In genomic region chr7:139393621-139394215, GRCh38 we compare ENCODE assay signal across 18 cellular contexts. TPM values are rescaled to one million over a fixed set of nuclear protein-coding genes. Genes with fewer than 3 reads are reported as not detected.
DNase-seq lines count a peak whose midpoint lies in the region; ATAC-seq lines count a peak whose summit lies in the region.
"Had no signal": no experiment of that assay in that cellular context is flagged by ENCODE, and none has a peak within 500 bp of the region (broad histone marks: within the 10 kb centered on the region; RNA-seq: fewer than 3 reads in every experiment).

No MANE protein-coding gene starts in this region.

- H3K9me3 ChIP-seq in CD4-positive, alpha-beta memory T cell (ENCODE audit: control insufficient read depth in 1 of 2, low read length in 2 of 2), result no peaks in the 10 kb centered on the region
- H3K9me3 ChIP-seq: spleen, tibial artery had no signal

- no CpG with 5 or more reads among the region's 1 CpG for whole genome bisulfite sequencing in mesendoderm (ENCODE audit: extremely low coverage, insufficient coverage, low lambda C conversion rate)

- no peak overlapping the region for H2BK120ac ChIP-seq in mesendoderm (ENCODE audit: low read depth, low read length)

- no peak overlapping the region for H3K4me2 ChIP-seq in mesendoderm (ENCODE audit: low read length)
- H3K4me2 ChIP-seq: KMS-11 had no signal

- DNase-seq in CD4-positive, alpha-beta memory T cell, result no peak
- DNase-seq in EL, result peak; percentile 10
- no peak for DNase-seq in activated CD4-positive, alpha-beta memory T cell treated with anti-CD3 and anti-CD28 coated beads for 36 hours
- peak; percentile 23 for DNase-seq in mesendoderm
- DNase-seq in activated gamma-delta T cell treated with Interleukin-2 at 50 U/mL for 16 hours, result no peak
- DNase-seq in SK-N-DZ (ENCODE audit: low spot score), result no peak
- DNase-seq: head of caudate nucleus, NCI-H2171 treated with DMSO at 0.1 percent for 48 hours, NCI-H748 treated with DMSO at 0.1 percent for 48 hours, nephron progenitor cell, spleen, tibial artery had no signal

- CTCF ChIA-PET in CD4-positive, alpha-beta memory T cell (lab: Charles Lee; ENCODE audit: partially characterized antibody), result interaction anchor here (1.2 kb wide), 1 partner anchor 41 kb away, joined by 3 read pairs; no protein-coding TSS in a partner anchor
- CTCF ChIA-PET in activated CD4-positive, alpha-beta memory T cell treated with anti-CD3 and anti-CD28 coated beads for 36 hours (lab: Charles Lee), result interaction anchor here (2.0 kb wide), 1 partner anchor 41 kb away, joined by 10 read pairs; no protein-coding TSS in a partner anchor

- H3K4me3 ChIP-seq in CD4-positive, alpha-beta memory T cell (ENCODE audit: low read length in 2 of 2), result no peak overlapping the region
- H3K4me3 ChIP-seq in mesendoderm (ENCODE audit: low read length), result no peak overlapping the region
- H3K4me3 ChIP-seq: cardiac muscle cell, spleen, tibial artery had no signal

- no peak overlapping the region for H3K9ac ChIP-seq in mesendoderm (ENCODE audit: low read length)
- H3K9ac ChIP-seq: KMS-11 had no signal

- H3K36me3 Mint-ChIP-seq in CD4-positive, alpha-beta memory T cell, result peaks cover 26 to 54% of the 10 kb centered on the region in 2 donors
- H3K36me3 Mint-ChIP-seq in activated CD4-positive, alpha-beta memory T cell treated with anti-CD3 and anti-CD28 coated beads for 36 hours, result peaks cover 45% of the 10 kb centered on the region

- H3K56ac ChIP-seq in mesendoderm (ENCODE audit: low read length), result no peak overlapping the region

- no peak overlapping the region for H2BK15ac ChIP-seq in mesendoderm (replicated peaks; ENCODE audit: low read depth)

- no peak overlapping the region for H3K18ac ChIP-seq in mesendoderm (ENCODE audit: low read length)

- H3K4ac ChIP-seq in mesendoderm (ENCODE audit: low read depth, low read length), result no peak overlapping the region

- H3K23ac ChIP-seq in mesendoderm (ENCODE audit: low read length), result no peak overlapping the region

- no peak overlapping the region for H2AK5ac ChIP-seq in mesendoderm (ENCODE audit: low read length)

- peaks cover 0 to 2% (median 0%) of the 10 kb centered on the region in 8 donors for H3K9me3 Mint-ChIP-seq in CD4-positive, alpha-beta memory T cell
- no peaks in the 10 kb centered on the region for H3K9me3 Mint-ChIP-seq in activated CD4-positive, alpha-beta memory T cell treated with anti-CD3 and anti-CD28 coated beads for 36 hours
- H3K9me3 Mint-ChIP-seq: nephron progenitor cell had no signal

- POLR2A ChIA-PET in CD4-positive, alpha-beta memory T cell (lab: Charles Lee; ENCODE audit: partially characterized antibody), result interaction anchor here (0.6 to 3.5 kb wide), 2 partner anchors 28 to 34 kb away, joined by 3 to 15 read pairs; partner anchors contain the start of gene LUC7L2
- POLR2A ChIA-PET in activated CD4-positive, alpha-beta memory T cell treated with anti-CD3 and anti-CD28 coated beads for 36 hours (lab: Charles Lee), result no interaction called here

- no peak for ATAC-seq in GM21360 (IDR thresholded peaks at IDR 0.05; ENCODE audit: unreplicated experiment)
- ATAC-seq: esophagus mucosa, SK-N-SH treated with all-trans-retinoic acid at 6 μM for 48 hours had no signal

- no peak overlapping the region for H4K8ac ChIP-seq in mesendoderm (ENCODE audit: low read depth, low read length)

- peaks cover 31% of the 10 kb centered on the region for H3K4me1 ChIP-seq in CD4-positive, alpha-beta memory T cell (ENCODE audit: insufficient read depth, low read length)
- H3K4me1 ChIP-seq in mesendoderm (ENCODE audit: control insufficient read depth, low read depth, low read length), result no peaks in the 10 kb centered on the region

- no peaks in the 10 kb centered on the region for H3K27me3 Mint-ChIP-seq in CD4-positive, alpha-beta memory T cell
- no peaks in the 10 kb centered on the region for H3K27me3 Mint-ChIP-seq in activated CD4-positive, alpha-beta memory T cell treated with anti-CD3 and anti-CD28 coated beads for 36 hours
- H3K27me3 Mint-ChIP-seq: B cell had no signal

- no peak overlapping the region for H3K27ac ChIP-seq in CD4-positive, alpha-beta memory T cell (ENCODE audit: low read depth, low read length)
- H3K27ac ChIP-seq in mesendoderm (ENCODE audit: low read depth, low read length), result no peak overlapping the region
- H3K27ac ChIP-seq: cardiac muscle cell, KMS-11, spleen, tibial artery had no signal

- H3K79me2 ChIP-seq in mesendoderm (ENCODE audit: control insufficient read depth, insufficient read depth, low read length), result peaks cover 7% of the 10 kb centered on the region

- H3K27ac Mint-ChIP-seq in CD4-positive, alpha-beta memory T cell, result peak overlapping the region in 6 of 7 donors; percentile 3 to 88 (median 76)
- peak overlapping the region; percentile 38 for H3K27ac Mint-ChIP-seq in activated CD4-positive, alpha-beta memory T cell treated with anti-CD3 and anti-CD28 coated beads for 36 hours
- H3K27ac Mint-ChIP-seq: B cell had no signal

- H3K4me1 Mint-ChIP-seq in CD4-positive, alpha-beta memory T cell, result peaks cover 38 to 58% (median 47%) of the 10 kb centered on the region in 4 donors
- peaks cover 40% of the 10 kb centered on the region for H3K4me1 Mint-ChIP-seq in activated CD4-positive, alpha-beta memory T cell treated with anti-CD3 and anti-CD28 coated beads for 36 hours (ENCODE audit: low read depth)
- H3K4me1 Mint-ChIP-seq: nephron progenitor cell had no signal

- no peak overlapping the region for H4K5ac ChIP-seq in mesendoderm (ENCODE audit: low read length)

- peak overlapping the region in 5 of 8 donors; percentile 3 to 62 (median 52) for H3K4me3 Mint-ChIP-seq in CD4-positive, alpha-beta memory T cell
- H3K4me3 Mint-ChIP-seq in activated CD4-positive, alpha-beta memory T cell treated with anti-CD3 and anti-CD28 coated beads for 36 hours, result no peak overlapping the region
- H3K4me3 Mint-ChIP-seq: B cell, nephron progenitor cell had no signal

- peaks cover 18% of the 10 kb centered on the region for H3K36me3 ChIP-seq in CD4-positive, alpha-beta memory T cell (ENCODE audit: insufficient read depth, low read length)
- no peaks in the 10 kb centered on the region for H3K36me3 ChIP-seq in mesendoderm (ENCODE audit: control insufficient read depth, insufficient read depth, low read length)

- H3K27me3 ChIP-seq in CD4-positive, alpha-beta memory T cell (ENCODE audit: insufficient read depth, low read length), result no peaks in the 10 kb centered on the region
- H3K27me3 ChIP-seq in mesendoderm (ENCODE audit: insufficient read depth, low read length, poor library complexity), result no peaks in the 10 kb centered on the region
- H3K27me3 ChIP-seq: cardiac muscle cell, spleen, tibial artery had no signal

- no peak overlapping the region for H2BK5ac ChIP-seq in mesendoderm (ENCODE audit: low read length)

- intact Hi-C loops in CD4-positive, alpha-beta memory T cell (cut with micrococcal nuclease), result loop anchor here (10.0 kb wide), 1 partner anchor 49 kb away; the partner anchor contains the start of gene FMC1
- intact Hi-C loops in activated CD4-positive, alpha-beta memory T cell treated with anti-CD3 and anti-CD28 coated beads for 36 hours (cut with micrococcal nuclease), result no loop called here

- H3K79me1 ChIP-seq in mesendoderm (ENCODE audit: low read length), result peaks cover 1% of the 10 kb centered on the region

RNA-seq across cellular contexts. Expression of gene LUC7L2, which starts 34.0 kb away (rescaled TPM):
- 100 to 1,000 TPM; 131 to 133 TPM for total RNA-seq in CD4-positive, alpha-beta memory T cell
- 10 to 100 TPM; 50.0 to 73.0 TPM for polyA plus RNA-seq in CD4-positive, alpha-beta memory T cell
- total RNA-seq in activated CD4-positive, alpha-beta memory T cell treated with anti-CD3 and anti-CD28 coated beads for 36 hours, result 100 to 1,000 TPM; 105 to 114 TPM
- 48.3 TPM for polyA plus RNA-seq in mesendoderm (2013, experiment 1 of 2)
- polyA plus RNA-seq in mesendoderm (2013, experiment 2 of 2), result 48.4 TPM
- polyA plus RNA-seq in SK-N-DZ (2014; cell fraction: cytosol; rRNA removed), result 86.8 and 90.6 TPM in 2 replicates
- 64.5 and 85.4 TPM in 2 replicates for polyA plus RNA-seq in SK-N-DZ (2014; cell fraction: nucleus; rRNA removed)

RNA-seq across cellular contexts. Expression of gene FMC1, which starts 52.6 kb away (rescaled TPM):
- 10 to 100 TPM in 1 of 2 experiments, 1 to 10 TPM in 1; 6.7 to 12.5 TPM for total RNA-seq in CD4-positive, alpha-beta memory T cell
- 10 to 100 TPM; 47.8 to 66.8 TPM for polyA plus RNA-seq in CD4-positive, alpha-beta memory T cell
- total RNA-seq in activated CD4-positive, alpha-beta memory T cell treated with anti-CD3 and anti-CD28 coated beads for 36 hours, result 1 to 10 TPM; 4.4 to 5.0 TPM
- 40.4 TPM for polyA plus RNA-seq in mesendoderm (2013, experiment 1 of 2)
- 35.6 TPM for polyA plus RNA-seq in mesendoderm (2013, experiment 2 of 2)
- polyA plus RNA-seq in SK-N-DZ (2014; cell fraction: cytosol; rRNA removed), result 31.5 and 40.3 TPM in 2 replicates
- 16.0 and 22.3 TPM in 2 replicates for polyA plus RNA-seq in SK-N-DZ (2014; cell fraction: nucleus; rRNA removed)

Comparison
In these comparisons a context has a peak if more than half of its experiments do, and no peak if none do; other contexts are left out.
1. DNase-seq: peak in EL (single experiment) and mesendoderm (single experiment); none in CD4-positive, alpha-beta memory T cell (0 of 5), activated CD4-positive, alpha-beta memory T cell treated with anti-CD3 and anti-CD28 coated beads for 36 hours (single experiment), activated gamma-delta T cell treated with Interleukin-2 at 50 U/mL for 16 hours (single experiment) and SK-N-DZ (single experiment).